In genomic region chr1:5906116-5906515, GRCh38 we compare ENCODE assay signal across 10 cellular contexts.
DNase-seq lines count a peak whose midpoint lies in the region; ATAC-seq and TF ChIP-seq lines count a peak whose summit lies in the region.
"Had no signal": no experiment of that assay in that cellular context is flagged by ENCODE, and none has a peak within 500 bp of the region (broad histone marks: within the 10 kb centered on the region; RNA-seq: fewer than 3 reads in every experiment).

No MANE protein-coding gene starts in this region.

- ATAC-seq in activated naive CD4-positive, alpha-beta T cell treated with anti-CD3 and anti-CD28 coated beads, Interleukin-2, amount 50 U/mL, for 72 hours = no peak

- H3K4me3 Mint-ChIP-seq in activated naive CD4-positive, alpha-beta T cell treated with anti-CD3 and anti-CD28 coated beads, Interleukin-2, amount 10 ng/mL, durations not matched to agents 7 days and 5 days = no peak overlapping the region
- no peak overlapping the region for H3K4me3 Mint-ChIP-seq in osteocyte (ENCODE audit: unreplicated experiment)
- no peak overlapping the region for H3K4me3 Mint-ChIP-seq in activated T-helper 2 cell treated with anti-CD3 and anti-CD28 coated beads, Interferon-gamma antibody, Interleukin-2, Interleukin-4, amounts not matched to agents 10 μg/mL and 5 μg/mL and 100 μg/mL, durations not matched to agents 14 hours and 24 hours and 36 hours (ENCODE audit: low read depth)
- H3K4me3 Mint-ChIP-seq: CD4-positive, CD25-positive, alpha-beta regulatory T cell had no signal

- peaks cover 5% of the 10 kb centered on the region for H3K36me3 Mint-ChIP-seq in activated naive CD4-positive, alpha-beta T cell treated with anti-CD3 and anti-CD28 coated beads, Interleukin-2, amount 10 ng/mL, durations not matched to agents 7 days and 5 days
- H3K36me3 Mint-ChIP-seq in activated naive CD4-positive, alpha-beta T cell treated with anti-CD3 and anti-CD28 coated beads, Interleukin-2, amount 50 U/mL, for 72 hours = no peaks in the 10 kb centered on the region
- peaks cover 10% of the 10 kb centered on the region for H3K36me3 Mint-ChIP-seq in osteocyte (ENCODE audit: unreplicated experiment)
- H3K36me3 Mint-ChIP-seq in activated T-helper 2 cell treated with anti-CD3 and anti-CD28 coated beads, Interferon-gamma antibody, Interleukin-2, Interleukin-4, amounts not matched to agents 10 μg/mL and 5 μg/mL and 100 μg/mL, durations not matched to agents 14 hours and 24 hours and 36 hours (ENCODE audit: low read depth) = no peaks in the 10 kb centered on the region

- no peak for TF ChIP-seq CTCF in osteocyte (IDR thresholded peaks at IDR 0.05)

- intact Hi-C loops in activated T-helper 2 cell treated with anti-CD3 and anti-CD28 coated beads, Interferon-gamma antibody, Interleukin-2, Interleukin-4, amounts not matched to agents 10 μg/mL and 5 μg/mL and 100 μg/mL, durations not matched to agents 14 hours and 24 hours and 36 hours (cut with micrococcal nuclease) = no loop called here

- no peaks in the 10 kb centered on the region for H3K4me1 Mint-ChIP-seq in activated naive CD4-positive, alpha-beta T cell treated with anti-CD3 and anti-CD28 coated beads, Interleukin-2, amount 10 ng/mL, durations not matched to agents 7 days and 5 days
- H3K4me1 Mint-ChIP-seq in osteocyte (ENCODE audit: unreplicated experiment) = no peaks in the 10 kb centered on the region
- peaks cover 1% of the 10 kb centered on the region for H3K4me1 Mint-ChIP-seq in activated T-helper 2 cell treated with anti-CD3 and anti-CD28 coated beads, Interferon-gamma antibody, Interleukin-2, Interleukin-4, amounts not matched to agents 10 μg/mL and 5 μg/mL and 100 μg/mL, durations not matched to agents 14 hours and 24 hours and 36 hours (ENCODE audit: low read depth)

- CTCF ChIA-PET in activated naive CD4-positive, alpha-beta T cell treated with anti-CD3 and anti-CD28 coated beads, Interleukin-2, amount 10 ng/mL, durations not matched to agents 7 days and 5 days (lab: Charles Lee) = no interaction called here

- no peaks in the 10 kb centered on the region for H3K9me3 Mint-ChIP-seq in activated naive CD4-positive, alpha-beta T cell treated with anti-CD3 and anti-CD28 coated beads, Interleukin-2, amount 10 ng/mL, durations not matched to agents 7 days and 5 days
- H3K9me3 Mint-ChIP-seq in activated naive CD4-positive, alpha-beta T cell treated with anti-CD3 and anti-CD28 coated beads, Interleukin-2, amount 50 U/mL, for 72 hours = no peaks in the 10 kb centered on the region
- no peaks in the 10 kb centered on the region for H3K9me3 Mint-ChIP-seq in osteocyte (ENCODE audit: unreplicated experiment)
- H3K9me3 Mint-ChIP-seq in activated T-helper 2 cell treated with anti-CD3 and anti-CD28 coated beads, Interferon-gamma antibody, Interleukin-2, Interleukin-4, amounts not matched to agents 10 μg/mL and 5 μg/mL and 100 μg/mL, durations not matched to agents 14 hours and 24 hours and 36 hours = no peaks in the 10 kb centered on the region
- H3K9me3 Mint-ChIP-seq: CD4-positive, CD25-positive, alpha-beta regulatory T cell had no signal

- DNase-seq in activated naive CD4-positive, alpha-beta T cell treated with anti-CD3 and anti-CD28 coated beads, Interleukin-2, amount 10 ng/mL, durations not matched to agents 7 days and 5 days = no peak
- DNase-seq in activated naive CD4-positive, alpha-beta T cell treated with anti-CD3 and anti-CD28 coated beads, Interleukin-2, amount 50 U/mL, for 72 hours (ENCODE audit: low spot score in 2 of 2) = no peak
- DNase-seq in ecto neural progenitor cell (ENCODE audit: low spot score) = peak; percentile 14
- peak; percentile 74 for DNase-seq in osteocyte (ENCODE audit: extremely low spot score, unreplicated experiment)
- no peak for DNase-seq in activated T-helper 2 cell treated with anti-CD3 and anti-CD28 coated beads, Interferon-gamma antibody, Interleukin-2, Interleukin-4, amounts not matched to agents 10 μg/mL and 5 μg/mL and 100 μg/mL, durations not matched to agents 14 hours and 24 hours and 36 hours (ENCODE audit: low spot score)
- DNase-seq in occipital lobe (lab: John Stamatoyannopoulos, UW) = no peak
- no peak for DNase-seq in kidney tubule cell (ENCODE audit: low spot score)
- DNase-seq: ACHN; CD4-positive, CD25-positive, alpha-beta regulatory T cell; DMS 273 treated with DMSO at 0.1 percent for 48 hours had no signal

- no peaks in the 10 kb centered on the region for H3K27me3 Mint-ChIP-seq in activated naive CD4-positive, alpha-beta T cell treated with anti-CD3 and anti-CD28 coated beads, Interleukin-2, amount 10 ng/mL, durations not matched to agents 7 days and 5 days
- no peaks in the 10 kb centered on the region for H3K27me3 Mint-ChIP-seq in osteocyte (ENCODE audit: unreplicated experiment)
- H3K27me3 Mint-ChIP-seq in activated T-helper 2 cell treated with anti-CD3 and anti-CD28 coated beads, Interferon-gamma antibody, Interleukin-2, Interleukin-4, amounts not matched to agents 10 μg/mL and 5 μg/mL and 100 μg/mL, durations not matched to agents 14 hours and 24 hours and 36 hours (ENCODE audit: low read depth) = no peaks in the 10 kb centered on the region
- H3K27me3 Mint-ChIP-seq: CD4-positive, CD25-positive, alpha-beta regulatory T cell had no signal

- H3K27ac Mint-ChIP-seq in activated naive CD4-positive, alpha-beta T cell treated with anti-CD3 and anti-CD28 coated beads, Interleukin-2, amount 10 ng/mL, durations not matched to agents 7 days and 5 days = peak overlapping the region; percentile 45
- H3K27ac Mint-ChIP-seq in activated naive CD4-positive, alpha-beta T cell treated with anti-CD3 and anti-CD28 coated beads, Interleukin-2, amount 50 U/mL, for 72 hours = no peak overlapping the region
- no peak overlapping the region for H3K27ac Mint-ChIP-seq in osteocyte (ENCODE audit: unreplicated experiment)
- H3K27ac Mint-ChIP-seq in activated T-helper 2 cell treated with anti-CD3 and anti-CD28 coated beads, Interferon-gamma antibody, Interleukin-2, Interleukin-4, amounts not matched to agents 10 μg/mL and 5 μg/mL and 100 μg/mL, durations not matched to agents 14 hours and 24 hours and 36 hours = no peak overlapping the region
- H3K27ac Mint-ChIP-seq: CD4-positive, CD25-positive, alpha-beta regulatory T cell had no signal

Comparison
In these comparisons a context has a peak if more than half of its experiments do, and no peak if none do; other contexts are left out.
1. DNase-seq: peak in ecto neural progenitor cell (single experiment) and osteocyte (single experiment); none in activated naive CD4-positive, alpha-beta T cell treated with anti-CD3 and anti-CD28 coated beads, Interleukin-2, amount 10 ng/mL, durations not matched to agents 7 days and 5 days (single experiment), activated naive CD4-positive, alpha-beta T cell treated with anti-CD3 and anti-CD28 coated beads, Interleukin-2, amount 50 U/mL, for 72 hours (0 of 2), activated T-helper 2 cell treated with anti-CD3 and anti-CD28 coated beads, Interferon-gamma antibody, Interleukin-2, Interleukin-4, amounts not matched to agents 10 μg/mL and 5 μg/mL and 100 μg/mL, durations not matched to agents 14 hours and 24 hours and 36 hours (single experiment), occipital lobe (single experiment) and kidney tubule cell (single experiment).